In the genomic region with DNA sequence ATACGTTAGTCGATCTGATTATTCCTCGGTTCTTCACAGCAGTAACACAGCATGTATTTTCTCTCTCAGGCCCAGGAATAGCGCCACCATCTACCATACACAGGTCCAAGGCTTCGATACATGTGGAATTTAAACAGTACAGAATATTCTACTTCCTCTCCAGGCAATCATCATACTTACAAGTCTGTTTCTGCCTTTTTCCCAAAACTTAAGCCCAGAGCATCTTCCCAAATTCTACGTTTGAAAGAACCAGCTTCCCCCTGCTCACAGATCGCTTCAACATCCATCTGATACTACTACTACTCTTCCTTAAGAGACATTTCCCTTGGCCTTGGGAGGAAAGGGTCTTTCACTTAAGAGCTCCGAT, we compare ENCODE assay signal across 8 cellular contexts. TPM values are rescaled to one million over a fixed set of nuclear protein-coding genes. Genes with fewer than 3 reads are reported as not detected.
DNase-seq lines count a peak whose midpoint lies in the region; ATAC-seq and TF ChIP-seq lines count a peak whose summit lies in the region.

No MANE protein-coding gene starts in this region.

- no peaks in the 10 kb centered on the region for H3K27me3 ChIP-seq in dorsolateral prefrontal cortex
- no peaks in the 10 kb centered on the region for H3K27me3 ChIP-seq in upper lobe of right lung

- TF ChIP-seq CTCF in dorsolateral prefrontal cortex (IDR thresholded peaks at IDR 0.05 in 54 of 56, conservative IDR thresholded peaks at IDR 0.05 in 2 of 56; ENCODE audit: low read depth in 1 of 56, partially characterized antibody in 56 of 56) (peak in 42 of 56 donors; percentile 1 to 59 (median 36)), upper lobe of right lung (IDR thresholded peaks at IDR 0.05) (no peak)

- H3K27ac Mint-ChIP-seq in memory B cell = peak overlapping the region; percentile 42

- H3K4me1 ChIP-seq in upper lobe of right lung = peaks cover 10% of the 10 kb centered on the region

- DNase-seq in DMS114 treated with DMSO at 0.1 percent for 48 hours (lab: John Stamatoyannopoulos, UW; ENCODE audit: unreplicated experiment) (peak; percentile 30), HuH-7.5 (ENCODE audit: low spot score) (peak; percentile 16), RPMI8226 (peak; percentile 50), dorsolateral prefrontal cortex (peak in 2 of 10 donors; percentile 25 to 34), memory B cell (ENCODE audit: low spot score in 2 of 2) (no peak), upper lobe of right lung (no peak)
- no peak for DNase-seq in activated CD4-positive, CD25-positive, alpha-beta regulatory T cell (lab: John Stamatoyannopoulos, UW)

- no peaks in the 10 kb centered on the region for H3K36me3 ChIP-seq in upper lobe of right lung

- H3K36me3 Mint-ChIP-seq in memory B cell = peaks cover 2% of the 10 kb centered on the region

- ATAC-seq in memory B cell (ENCODE audit: low read depth) (no peak), upper lobe of right lung (no peak), HG02852 (IDR thresholded peaks at IDR 0.05; ENCODE audit: unreplicated experiment) (no peak)

- intact Hi-C loops in dorsolateral prefrontal cortex (cut with DNase I) = loop anchor here (1.0 to 10.0 kb wide), 5 partner anchors 144 to 753 kb away; a partner anchor contains a TSS
- intact Hi-C loops in upper lobe of right lung (cut with DNase I) = no loop called here

- peak overlapping the region; percentile 93 for H3K4me3 Mint-ChIP-seq in memory B cell

- no peaks in the 10 kb centered on the region for H3K9me3 Mint-ChIP-seq in memory B cell

- H3K27ac ChIP-seq in dorsolateral prefrontal cortex (peak overlapping the region in 57 of 59 donors; percentile 16 to 95 (median 87)), upper lobe of right lung (peak overlapping the region; percentile 81)

- peaks cover 3% of the 10 kb centered on the region for H3K27me3 Mint-ChIP-seq in memory B cell

- H3K4me1 Mint-ChIP-seq in memory B cell = peaks cover 19% of the 10 kb centered on the region

- H3K9me3 ChIP-seq in upper lobe of right lung = no peaks in the 10 kb centered on the region

- H3K4me3 ChIP-seq in dorsolateral prefrontal cortex (peak overlapping the region; percentile 60 to 100 (median 95)), upper lobe of right lung (peak overlapping the region; percentile 90)

RNA-seq across cellular contexts. Expression of a gene that starts 0.6 kb away (rescaled TPM):
- total RNA-seq in dorsolateral prefrontal cortex = 10 to 100 TPM; 16.1 to 34.2 (median 24.0) TPM
- total RNA-seq in upper lobe of right lung = 5.1 TPM

RNA-seq across cellular contexts. Expression of a gene that starts 1.0 kb away (rescaled TPM):
- total RNA-seq in dorsolateral prefrontal cortex (10 to 100 TPM in 119 of 120 experiments, 1 to 10 TPM in 1; 9.7 to 41.2 (median 21.6) TPM), upper lobe of right lung (1.5 TPM)

Comparison
In these comparisons a context has a peak if more than half of its experiments do, and no peak if none do; other contexts are left out.
1. DNase-seq: peak in DMS114 treated with DMSO at 0.1 percent for 48 hours (single experiment), HuH-7.5 (single experiment) and RPMI8226 (single experiment); none in memory B cell (0 of 2), upper lobe of right lung (single experiment) and activated CD4-positive, CD25-positive, alpha-beta regulatory T cell (0 of 4).